24 cellular contexts compared by ENCODE assay signal in the genomic region with DNA sequence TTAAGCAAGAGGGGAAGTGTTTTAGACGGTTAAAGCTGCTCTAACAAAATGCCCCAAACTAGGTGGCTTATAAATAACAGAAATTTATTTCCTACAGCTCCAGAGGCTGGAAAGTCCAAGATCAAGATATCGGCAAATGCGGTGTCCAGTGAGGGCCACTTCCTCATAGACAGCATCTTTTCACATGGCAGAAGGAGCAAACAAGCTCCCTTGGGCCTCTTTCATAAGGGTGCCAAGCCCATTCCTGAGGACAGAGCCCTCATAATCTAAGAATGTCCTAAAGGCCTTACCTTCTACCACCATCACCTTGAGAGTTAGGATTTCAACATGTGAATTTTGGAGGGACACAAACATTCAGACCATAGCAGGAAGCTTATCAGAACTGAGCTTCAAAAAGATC.
"Had no signal": no experiment of that assay in that cellular context is flagged by ENCODE, and none has a peak within 500 bp of the region (broad histone marks: within the 10 kb centered on the region; RNA-seq: fewer than 3 reads in every experiment).

No MANE protein-coding gene starts in this region.

- H3K4me1 Mint-ChIP-seq: immature natural killer cell; stimulated activated memory B cell treated with anti-CD40 and anti-IgM and Interleukin-4, amounts not matched to agents 10 μg/mL and 1 μg/mL and 100 μg/mL, for 72 hours had no signal

- H3K27ac ChIP-seq: epithelial cell of prostate, esophagus squamous epithelium, left ventricle myocardium inferior, ovary, tibial artery had no signal

- H3K36me3 ChIP-seq: esophagus squamous epithelium, gastroesophageal sphincter, left ventricle myocardium inferior, ovary, tibial artery had no signal

- H3K27me3 Mint-ChIP-seq: dendritic cell treated with granulocyte-macrophage colony-stimulating factor and Interleukin-4, amounts not matched to agents 40 ng/mL and 50 ng/mL, for 4 days; stimulated activated memory B cell treated with anti-CD40 and anti-IgM and Interleukin-4, amounts not matched to agents 10 μg/mL and 1 μg/mL and 100 μg/mL, for 72 hours; stimulated activated naive CD8-positive, alpha-beta T cell treated with anti-CD3 and anti-CD28 coated beads, Interleukin-15, Interleukin-2, amounts not matched to agents 100 ng/mL and 50 ng/mL, for 24 hours had no signal

- H3K36me3 Mint-ChIP-seq: naive thymus-derived CD4-positive, alpha-beta T cell; stimulated activated memory B cell treated with anti-CD40 and anti-IgM and Interleukin-4, amounts not matched to agents 10 μg/mL and 1 μg/mL and 100 μg/mL, for 72 hours had no signal

- H3K9me3 Mint-ChIP-seq: effector memory CD8-positive, alpha-beta T cell; immature natural killer cell; naive thymus-derived CD4-positive, alpha-beta T cell; neural crest cell; stimulated activated memory B cell treated with anti-CD40 and anti-IgM and Interleukin-4, amounts not matched to agents 10 μg/mL and 1 μg/mL and 100 μg/mL, for 72 hours; stimulated activated naive CD8-positive, alpha-beta T cell treated with anti-CD3 and anti-CD28 coated beads, Interleukin-15, Interleukin-2, amounts not matched to agents 100 ng/mL and 50 ng/mL, for 24 hours had no signal

- H3K4me3 ChIP-seq: esophagus squamous epithelium, left ventricle myocardium inferior, lung, ovary, tibial artery had no signal

- H3K4me3 Mint-ChIP-seq: dendritic cell treated with granulocyte-macrophage colony-stimulating factor and Interleukin-4, amounts not matched to agents 40 ng/mL and 50 ng/mL, for 4 days; effector memory CD8-positive, alpha-beta T cell; immature natural killer cell; naive thymus-derived CD4-positive, alpha-beta T cell; neural crest cell; stimulated activated memory B cell treated with anti-CD40 and anti-IgM and Interleukin-4, amounts not matched to agents 10 μg/mL and 1 μg/mL and 100 μg/mL, for 72 hours; stimulated activated naive CD8-positive, alpha-beta T cell treated with anti-CD3 and anti-CD28 coated beads, Interleukin-15, Interleukin-2, amounts not matched to agents 100 ng/mL and 50 ng/mL, for 24 hours had no signal

- FAIRE-seq: colon, keratinocyte had no signal

- DNase-seq: cerebellar nuclear complex; effector memory CD8-positive, alpha-beta T cell; esophagus squamous epithelium; foreskin fibroblast; glutamatergic neuron; immature natural killer cell; left cardiac atrium; left ventricle myocardium inferior; mesendoderm; naive thymus-derived CD4-positive, alpha-beta T cell; nucleus accumbens; ovary; right cardiac atrium; stimulated activated CD4-positive, alpha-beta T cell treated with anti-CD3 and anti-CD28 coated beads, Interleukin-4, amount 100 ng/mL, for 1 hour; tibial artery had no signal

- ATAC-seq: effector memory CD8-positive, alpha-beta T cell; gastroesophageal sphincter; left cardiac atrium; naive thymus-derived CD4-positive, alpha-beta T cell; right cardiac atrium; stimulated activated memory B cell treated with anti-CD40 and anti-IgM and Interleukin-4, amounts not matched to agents 10 μg/mL and 1 μg/mL and 100 μg/mL, for 72 hours had no signal

- H3K27ac Mint-ChIP-seq: dendritic cell treated with granulocyte-macrophage colony-stimulating factor and Interleukin-4, amounts not matched to agents 40 ng/mL and 50 ng/mL, for 4 days; effector memory CD8-positive, alpha-beta T cell; stimulated activated memory B cell treated with anti-CD40 and anti-IgM and Interleukin-4, amounts not matched to agents 10 μg/mL and 1 μg/mL and 100 μg/mL, for 72 hours; stimulated activated naive CD8-positive, alpha-beta T cell treated with anti-CD3 and anti-CD28 coated beads, Interleukin-15, Interleukin-2, amounts not matched to agents 100 ng/mL and 50 ng/mL, for 24 hours had no signal

- H3K27me3 ChIP-seq: esophagus squamous epithelium, gastroesophageal sphincter, ovary, tibial artery had no signal

- H3K9me3 ChIP-seq: esophagus squamous epithelium, gastroesophageal sphincter, left ventricle myocardium inferior, ovary, tibial artery had no signal
